8 cellular contexts compared by ENCODE assay signal in genomic region chr6:159789377-159790148, GRCh38.
DNase-seq lines count a peak whose midpoint lies in the region; ATAC-seq lines count a peak whose summit lies in the region.

Gene TCP1, minus strand, starts transcription at chr6:159789602. Its CDS starts 134 bp downstream, at chr6:159789468.

- ATAC-seq in GM19372 (IDR thresholded peaks at IDR 0.05; ENCODE audit: low read depth, unreplicated experiment) (peak; percentile 67), HG03558 (IDR thresholded peaks at IDR 0.05; ENCODE audit: extremely low read depth, unreplicated experiment) (peak; percentile 44)

- DNase-seq in C1 segment of cervical spinal cord (lab: John Stamatoyannopoulos, UW), result peak; percentile 91 to 100 (median 99)
- peak; percentile 98 for DNase-seq in NCI-H748 treated with DMSO at 0.1 percent for 48 hours (lab: John Stamatoyannopoulos, UW)
- DNase-seq in activated CD4-positive, alpha-beta T cell treated with anti-CD3 and anti-CD28 coated beads, Interleukin-2, amount 50 U/mL, for 24 hours (ENCODE audit: low read depth in 1 of 2, low spot score in 1 of 2), result peak; percentile 95 to 100
- DNase-seq in dedifferentiated amniotic fluid mesenchymal stem cell (ENCODE audit: extremely low spot score), result peak; percentile 100
- DNase-seq in left kidney (ENCODE audit: low read depth, low spot score), result peak; percentile 100
- DNase-seq in stimulated activated CD4-positive, alpha-beta T cell treated with anti-CD3 and anti-CD28 coated beads, Interleukin-2, amount 100 ng/mL, for 24 hours, result peak; percentile 99 to 100

Comparison
In these comparisons a context has a peak if more than half of its experiments do, and no peak if none do; other contexts are left out.
1. Peak in every context shown above with its lines: DNase-seq and ATAC-seq.